ENCODE assay signal across 26 cellular contexts in the genomic region with DNA sequence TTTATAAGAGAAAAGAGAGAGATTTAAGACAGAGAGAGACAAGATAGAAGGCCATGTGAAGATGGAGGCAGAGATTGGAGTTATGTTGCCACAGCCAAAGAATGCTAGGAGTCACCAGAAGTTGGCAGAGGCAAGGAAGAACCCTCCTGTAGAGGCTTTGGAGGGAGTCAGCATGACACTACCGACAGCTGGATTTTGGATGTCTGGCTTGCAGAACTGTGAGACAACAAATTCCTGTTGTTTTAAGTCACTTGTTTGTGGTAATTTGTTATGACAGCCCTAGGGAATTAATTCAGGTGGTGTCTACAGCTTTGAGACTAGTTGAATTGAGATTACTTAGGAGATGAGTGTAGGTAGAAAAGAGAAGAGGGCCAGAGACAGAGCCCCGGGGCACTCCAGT.
DNase-seq lines count a peak whose midpoint lies in the region; ATAC-seq, FAIRE-seq and TF ChIP-seq lines count a peak whose summit lies in the region.
"Had no signal": no experiment of that assay in that cellular context is flagged by ENCODE, and none has a peak within 500 bp of the region (broad histone marks: within the 10 kb centered on the region; RNA-seq: fewer than 3 reads in every experiment).

No MANE protein-coding gene starts in this region.

- DNase-seq in EH (ENCODE audit: low read depth) (peak; percentile 47), M059J (ENCODE audit: low read depth) (peak; percentile 83), bronchial epithelial cell (ENCODE audit: low read depth) (peak; percentile 39), myocyte (ENCODE audit: low read depth) (peak; percentile 79), GM10248 (ENCODE audit: extremely low spot score) (no peak), NCI-H774 (lab: John Stamatoyannopoulos, UW) (no peak), NCI-H2029 (lab: John Stamatoyannopoulos, UW) (no peak)
- DNase-seq: ACHN; activated CD4-positive, alpha-beta T cell treated with anti-CD3 and anti-CD28 coated beads for 4 hours; activated T-cell treated with anti-CD3 and anti-CD28 coated beads for 4 hours; C1 segment of cervical spinal cord; Caco-2; caudate nucleus; lower lobe of right lung; NCI-H1092 treated with DMSO at 0.1 percent for 48 hours; NCI-H2029 treated with DMSO at 0.1 percent for 48 hours; NCI-H226; NCI-H748 treated with DMSO at 0.1 percent for 48 hours; right cardiac atrium; stimulated activated CD4-positive, alpha-beta T cell treated with anti-CD3 and anti-CD28 coated beads, Interleukin-2, amount 100 ng/mL, for 48 hours; transverse colon had no signal

- POLR2A ChIA-PET in GM10248 (lab: Yijun Ruan, JAX): no interaction called here

- no peaks in the 10 kb centered on the region for H3K27me3 ChIP-seq in bronchial epithelial cell (ENCODE audit: control insufficient read depth, insufficient read depth, low read length)
- H3K27me3 ChIP-seq: ascending aorta, transverse colon had no signal

- H3K36me3 ChIP-seq in bronchial epithelial cell (ENCODE audit: control insufficient read depth, insufficient read depth, low read length): no peaks in the 10 kb centered on the region
- H3K36me3 ChIP-seq: ascending aorta, lower lobe of right lung, transverse colon had no signal

- TF ChIP-seq CTCF in bronchial epithelial cell (IDR thresholded peaks at IDR 0.05; ENCODE audit: insufficient read depth, low read length, severe bottlenecking): no peak
- TF ChIP-seq CTCF in GM10248 (IDR thresholded peaks at IDR 0.05; ENCODE audit: control extremely low read depth, extremely low read depth, low read depth, missing control alignments): no peak

- CTCF ChIA-PET in GM10248 (lab: Yijun Ruan, JAX): interaction anchor here (1.1 to 2.2 kb wide), 6 partner anchors 10 to 400 kb away, joined by 3 to 6 read pairs (median 3); no protein-coding TSS in a partner anchor

- FAIRE-seq in bronchial epithelial cell (lab: Jason Lieb, UNC): no peak
- FAIRE-seq: endometrium, GM12891 had no signal

- no peak for ATAC-seq in HG02973 (IDR thresholded peaks at IDR 0.05; ENCODE audit: unreplicated experiment)
- ATAC-seq: activated naive CD4-positive, alpha-beta T cell treated with anti-CD3 and anti-CD28 coated beads, Interleukin-2, amount 50 U/mL, for 72 hours; lower lobe of right lung; right cardiac atrium had no signal

- H3K4me3 ChIP-seq in bronchial epithelial cell (ENCODE audit: low read depth, low read length): no peak overlapping the region
- H3K4me3 ChIP-seq: ascending aorta, lower lobe of right lung, transverse colon had no signal

Comparison
In these comparisons a context has a peak if more than half of its experiments do, and no peak if none do; other contexts are left out.
1. DNase-seq: peak in EH (single experiment), M059J (single experiment), bronchial epithelial cell (single experiment) and myocyte (single experiment); none in GM10248 (single experiment), NCI-H774 (single experiment) and NCI-H2029 (single experiment).